9 cellular contexts compared by ENCODE assay signal in the genomic region with DNA sequence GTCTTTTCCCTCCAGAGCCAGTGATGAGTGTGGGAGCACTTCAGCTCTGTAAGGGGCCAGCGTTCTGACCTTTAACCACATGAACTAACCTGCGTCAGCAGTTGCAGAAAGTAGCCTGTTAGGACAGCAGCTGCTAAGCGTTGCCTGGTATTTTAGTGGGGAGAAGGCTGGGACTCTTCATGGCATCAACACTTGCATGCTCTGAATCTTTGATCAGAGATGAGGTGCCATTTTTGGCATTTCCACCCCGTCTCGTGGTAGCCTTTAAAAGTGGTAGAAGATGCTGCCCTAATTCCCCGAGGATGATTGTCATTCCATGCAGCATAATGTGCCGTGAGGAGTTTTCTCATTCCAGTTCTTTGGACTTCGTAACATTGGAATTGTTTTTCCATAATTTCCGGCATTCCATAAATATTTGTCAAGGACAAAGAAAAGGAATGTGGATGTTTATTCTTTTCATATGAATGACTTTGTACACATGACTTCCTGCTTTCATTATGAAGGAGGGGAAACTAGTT.
A peak's percentile ranks its signal among the peaks of the same experiment; 100 is the strongest.
DNase-seq lines count a peak whose midpoint lies in the region; ATAC-seq and FAIRE-seq lines count a peak whose summit lies in the region.
"Had no signal": no experiment of that assay in that cellular context is flagged by ENCODE, and none has a peak within 500 bp of the region (broad histone marks: within the 10 kb centered on the region; RNA-seq: fewer than 3 reads in every experiment).

No MANE protein-coding gene starts in this region.

- peak overlapping the region; percentile 14 for H3K27ac Mint-ChIP-seq in activated naive CD4-positive, alpha-beta T cell treated with anti-CD3 and anti-CD28 coated beads, Interleukin-2, amount 50 U/mL, for 24 hours
- H3K27ac Mint-ChIP-seq in activated naive CD4-positive, alpha-beta T cell treated with anti-CD3 and anti-CD28 coated beads, Interleukin-2, amount 10 ng/mL, durations not matched to agents 7 days and 5 days, result no peak overlapping the region

- H3K9me3 Mint-ChIP-seq in activated naive CD4-positive, alpha-beta T cell treated with anti-CD3 and anti-CD28 coated beads, Interleukin-2, amount 50 U/mL, for 24 hours, result no peaks in the 10 kb centered on the region
- H3K9me3 Mint-ChIP-seq in activated naive CD4-positive, alpha-beta T cell treated with anti-CD3 and anti-CD28 coated beads, Interleukin-2, amount 10 ng/mL, durations not matched to agents 7 days and 5 days, result no peaks in the 10 kb centered on the region

- CTCF ChIA-PET in activated naive CD4-positive, alpha-beta T cell treated with anti-CD3 and anti-CD28 coated beads, Interleukin-2, amount 10 ng/mL, durations not matched to agents 7 days and 5 days (lab: Charles Lee), result no interaction called here

- H3K36me3 Mint-ChIP-seq in activated naive CD4-positive, alpha-beta T cell treated with anti-CD3 and anti-CD28 coated beads, Interleukin-2, amount 50 U/mL, for 24 hours, result peaks cover 3% of the 10 kb centered on the region
- H3K36me3 Mint-ChIP-seq in activated naive CD4-positive, alpha-beta T cell treated with anti-CD3 and anti-CD28 coated beads, Interleukin-2, amount 10 ng/mL, durations not matched to agents 7 days and 5 days, result peaks cover 36% of the 10 kb centered on the region

- H3K4me1 Mint-ChIP-seq in activated naive CD4-positive, alpha-beta T cell treated with anti-CD3 and anti-CD28 coated beads, Interleukin-2, amount 50 U/mL, for 24 hours, result peaks cover 8% of the 10 kb centered on the region
- H3K4me1 Mint-ChIP-seq in activated naive CD4-positive, alpha-beta T cell treated with anti-CD3 and anti-CD28 coated beads, Interleukin-2, amount 10 ng/mL, durations not matched to agents 7 days and 5 days, result peaks cover 5% of the 10 kb centered on the region

- no peak for FAIRE-seq in urothelium cell line (lab: Jason Lieb, UNC)
- FAIRE-seq: TTC549 had no signal

- ATAC-seq in esophagus mucosa (no peak), GM19397 (IDR thresholded peaks at IDR 0.05; ENCODE audit: unreplicated experiment) (no peak)

- no peaks in the 10 kb centered on the region for H3K27me3 Mint-ChIP-seq in activated naive CD4-positive, alpha-beta T cell treated with anti-CD3 and anti-CD28 coated beads, Interleukin-2, amount 50 U/mL, for 24 hours
- H3K27me3 Mint-ChIP-seq in activated naive CD4-positive, alpha-beta T cell treated with anti-CD3 and anti-CD28 coated beads, Interleukin-2, amount 10 ng/mL, durations not matched to agents 7 days and 5 days, result no peaks in the 10 kb centered on the region

- DNase-seq in activated naive CD4-positive, alpha-beta T cell treated with anti-CD3 and anti-CD28 coated beads, Interleukin-2, amount 10 ng/mL, durations not matched to agents 7 days and 5 days, result no peak
- DNase-seq in brain pericyte (ENCODE audit: low read depth, low spot score) (peak; percentile 76), kidney tubule cell (ENCODE audit: low spot score) (peak; percentile 76), urothelium cell line (ENCODE audit: low spot score) (peak; percentile 37), activated gamma-delta T cell treated with Interleukin-2 at 50 U/mL for 16 hours (no peak)

- no peak overlapping the region for H3K4me3 Mint-ChIP-seq in activated naive CD4-positive, alpha-beta T cell treated with anti-CD3 and anti-CD28 coated beads, Interleukin-2, amount 50 U/mL, for 24 hours
- no peak overlapping the region for H3K4me3 Mint-ChIP-seq in activated naive CD4-positive, alpha-beta T cell treated with anti-CD3 and anti-CD28 coated beads, Interleukin-2, amount 10 ng/mL, durations not matched to agents 7 days and 5 days

Comparison
In these comparisons a context has a peak if more than half of its experiments do, and no peak if none do; other contexts are left out.
1. DNase-seq: peak in brain pericyte (single experiment), kidney tubule cell (single experiment) and urothelium cell line (single experiment); none in activated naive CD4-positive, alpha-beta T cell treated with anti-CD3 and anti-CD28 coated beads, Interleukin-2, amount 10 ng/mL, durations not matched to agents 7 days and 5 days (single experiment) and activated gamma-delta T cell treated with Interleukin-2 at 50 U/mL for 16 hours (single experiment).